9 cellular contexts compared by ENCODE assay signal in genomic region chr7:155338632-155339320, GRCh38. TPM values are rescaled to one million over a fixed set of nuclear protein-coding genes. Genes with fewer than 3 reads are reported as not detected.
A peak's percentile ranks its signal among the peaks of the same experiment; 100 is the strongest.
DNase-seq lines count a peak whose midpoint lies in the region; ATAC-seq and TF ChIP-seq lines count a peak whose summit lies in the region.
"Had no signal": no experiment of that assay in that cellular context is flagged by ENCODE, and none has a peak within 500 bp of the region (broad histone marks: within the 10 kb centered on the region; RNA-seq: fewer than 3 reads in every experiment).

No MANE protein-coding gene starts in this region.

- POLR2A ChIA-PET in activated CD8-positive, alpha-beta T cell treated with anti-CD3 and anti-CD28 coated beads for 36 hours (lab: Charles Lee) = no interaction called here

- H3K27me3 Mint-ChIP-seq in activated naive CD4-positive, alpha-beta T cell treated with anti-CD3 and anti-CD28 coated beads for 36 hours (ENCODE audit: low read depth) = peaks cover 11% of the 10 kb centered on the region
- H3K27me3 Mint-ChIP-seq in activated CD8-positive, alpha-beta T cell treated with anti-CD3 and anti-CD28 coated beads for 36 hours = peaks cover 23% of the 10 kb centered on the region
- peaks cover 2 to 3% (median 3%) of the 10 kb centered on the region in 3 donors for H3K27me3 Mint-ChIP-seq in immature natural killer cell (ENCODE audit: low read depth in 3 of 3)
- H3K27me3 Mint-ChIP-seq in type B pancreatic cell = peaks cover 20% of the 10 kb centered on the region

- H3K36me3 Mint-ChIP-seq in activated naive CD4-positive, alpha-beta T cell treated with anti-CD3 and anti-CD28 coated beads for 36 hours (ENCODE audit: low read depth) = no peaks in the 10 kb centered on the region
- H3K36me3 Mint-ChIP-seq in activated CD8-positive, alpha-beta T cell treated with anti-CD3 and anti-CD28 coated beads for 36 hours (ENCODE audit: low read depth) = no peaks in the 10 kb centered on the region
- no peaks in the 10 kb centered on the region for H3K36me3 Mint-ChIP-seq in immature natural killer cell
- no peaks in the 10 kb centered on the region for H3K36me3 Mint-ChIP-seq in type B pancreatic cell

- H3K4me3 Mint-ChIP-seq in activated naive CD4-positive, alpha-beta T cell treated with anti-CD3 and anti-CD28 coated beads for 36 hours = no peak overlapping the region
- H3K4me3 Mint-ChIP-seq in activated CD8-positive, alpha-beta T cell treated with anti-CD3 and anti-CD28 coated beads for 36 hours = peak overlapping the region; percentile 35
- peak overlapping the region; percentile 39 to 75 (median 70) for H3K4me3 Mint-ChIP-seq in immature natural killer cell
- H3K4me3 Mint-ChIP-seq in type B pancreatic cell = no peak overlapping the region

- H3K9me3 Mint-ChIP-seq in activated naive CD4-positive, alpha-beta T cell treated with anti-CD3 and anti-CD28 coated beads for 36 hours = no peaks in the 10 kb centered on the region
- H3K9me3 Mint-ChIP-seq in activated CD8-positive, alpha-beta T cell treated with anti-CD3 and anti-CD28 coated beads for 36 hours = no peaks in the 10 kb centered on the region
- H3K9me3 Mint-ChIP-seq in immature natural killer cell = no peaks in the 10 kb centered on the region
- no peaks in the 10 kb centered on the region for H3K9me3 Mint-ChIP-seq in type B pancreatic cell

- ATAC-seq in activated CD8-positive, alpha-beta T cell treated with anti-CD3 and anti-CD28 coated beads for 36 hours = peak; percentile 86
- ATAC-seq in HG03175 (IDR thresholded peaks at IDR 0.05; ENCODE audit: unreplicated experiment) = no peak
- no peak for ATAC-seq in left colon

- peaks cover 12% of the 10 kb centered on the region for H3K4me1 Mint-ChIP-seq in activated naive CD4-positive, alpha-beta T cell treated with anti-CD3 and anti-CD28 coated beads for 36 hours (ENCODE audit: low read depth)
- peaks cover 12% of the 10 kb centered on the region for H3K4me1 Mint-ChIP-seq in activated CD8-positive, alpha-beta T cell treated with anti-CD3 and anti-CD28 coated beads for 36 hours (ENCODE audit: low read depth)
- H3K4me1 Mint-ChIP-seq in immature natural killer cell = peaks cover 9 to 14% of the 10 kb centered on the region in 2 donors
- no peaks in the 10 kb centered on the region for H3K4me1 Mint-ChIP-seq in type B pancreatic cell (ENCODE audit: unreplicated experiment)

- peak; percentile 39 for DNase-seq in activated naive CD4-positive, alpha-beta T cell treated with anti-CD3 and anti-CD28 coated beads for 36 hours
- no peak for DNase-seq in activated naive CD4-positive, alpha-beta T cell treated with anti-CD3 and anti-CD28 coated beads, Interleukin-2, amount 50 U/mL, for 16 hours
- DNase-seq in activated CD8-positive, alpha-beta T cell treated with anti-CD3 and anti-CD28 coated beads for 36 hours = peak; percentile 79
- DNase-seq in immature natural killer cell = peak; percentile 52 to 68 (median 61)
- peak; percentile 60 for DNase-seq in type B pancreatic cell (ENCODE audit: extremely low spot score, unreplicated experiment)
- DNase-seq in RKO (ENCODE audit: low spot score) = no peak
- DNase-seq in left colon = no peak
- DNase-seq: MV-4-11 had no signal

- no peak overlapping the region for H3K27ac Mint-ChIP-seq in activated naive CD4-positive, alpha-beta T cell treated with anti-CD3 and anti-CD28 coated beads for 36 hours
- H3K27ac Mint-ChIP-seq in activated CD8-positive, alpha-beta T cell treated with anti-CD3 and anti-CD28 coated beads for 36 hours = peak overlapping the region; percentile 18
- H3K27ac Mint-ChIP-seq in immature natural killer cell (peak overlapping the region in 3 of 6 donors; percentile 15 to 71 (median 18)), type B pancreatic cell (no peak overlapping the region)

- intact Hi-C loops in activated naive CD4-positive, alpha-beta T cell treated with anti-CD3 and anti-CD28 coated beads for 36 hours (cut with micrococcal nuclease) = loop anchor here (1.0 kb wide), 1 partner anchor 39 kb away; no protein-coding TSS in a partner anchor
- intact Hi-C loops in activated CD8-positive, alpha-beta T cell treated with anti-CD3 and anti-CD28 coated beads for 36 hours (cut with micrococcal nuclease) = loop anchor here (5.0 kb wide), 1 partner anchor 131 kb away; no protein-coding TSS in a partner anchor
- intact Hi-C loops in left colon (cut with DNase I, micrococcal nuclease) = no loop called here

- CTCF ChIA-PET in activated naive CD4-positive, alpha-beta T cell treated with anti-CD3 and anti-CD28 coated beads for 36 hours (lab: Charles Lee) = no interaction called here
- CTCF ChIA-PET in activated CD8-positive, alpha-beta T cell treated with anti-CD3 and anti-CD28 coated beads for 36 hours (lab: Charles Lee) = no interaction called here

- no peak for TF ChIP-seq CTCF in activated CD8-positive, alpha-beta T cell treated with anti-CD3 and anti-CD28 coated beads for 36 hours (IDR thresholded peaks at IDR 0.05)
- no peak for TF ChIP-seq CTCF in type B pancreatic cell (conservative IDR thresholded peaks at IDR 0.05)

RNA-seq across cellular contexts. Expression of gene INSIG1, which starts 41.1 kb away (rescaled TPM):
- total RNA-seq in activated naive CD4-positive, alpha-beta T cell treated with anti-CD3 and anti-CD28 coated beads for 36 hours = 10 to 100 TPM; 73.2 to 74.8 TPM
- 10 to 100 TPM; 92.2 to 98.0 TPM for total RNA-seq in activated CD8-positive, alpha-beta T cell treated with anti-CD3 and anti-CD28 coated beads for 36 hours
- 10 to 100 TPM; 63.9 to 90.8 (median 66.6) TPM for polyA plus RNA-seq in immature natural killer cell
- total RNA-seq in type B pancreatic cell (ENCODE audit: low replicate concordance) (38.2 and 55.2 TPM in 2 replicates), left colon (100 to 1,000 TPM in 1 of 2 donors, 10 to 100 TPM in 1; 73.3 to 148 TPM)

Comparison
In these comparisons a context has a peak if more than half of its experiments do, and no peak if none do; other contexts are left out.
1. DNase-seq: peak in activated naive CD4-positive, alpha-beta T cell treated with anti-CD3 and anti-CD28 coated beads for 36 hours (single experiment), activated CD8-positive, alpha-beta T cell treated with anti-CD3 and anti-CD28 coated beads for 36 hours (single experiment), immature natural killer cell (3 of 3) and type B pancreatic cell (single experiment); none in activated naive CD4-positive, alpha-beta T cell treated with anti-CD3 and anti-CD28 coated beads, Interleukin-2, amount 50 U/mL, for 16 hours (single experiment), RKO (single experiment) and left colon (0 of 2).
2. H3K4me3 Mint-ChIP-seq: peak in activated CD8-positive, alpha-beta T cell treated with anti-CD3 and anti-CD28 coated beads for 36 hours (single experiment) and immature natural killer cell (5 of 5); none in activated naive CD4-positive, alpha-beta T cell treated with anti-CD3 and anti-CD28 coated beads for 36 hours (single experiment) and type B pancreatic cell (single experiment).
3. intact Hi-C loops: an anchor here in activated naive CD4-positive, alpha-beta T cell treated with anti-CD3 and anti-CD28 coated beads for 36 hours (1.0 kb wide) and activated CD8-positive, alpha-beta T cell treated with anti-CD3 and anti-CD28 coated beads for 36 hours (5.0 kb wide); none called in left colon.